ENCODE assay signal across 8 cellular contexts in the genomic region with DNA sequence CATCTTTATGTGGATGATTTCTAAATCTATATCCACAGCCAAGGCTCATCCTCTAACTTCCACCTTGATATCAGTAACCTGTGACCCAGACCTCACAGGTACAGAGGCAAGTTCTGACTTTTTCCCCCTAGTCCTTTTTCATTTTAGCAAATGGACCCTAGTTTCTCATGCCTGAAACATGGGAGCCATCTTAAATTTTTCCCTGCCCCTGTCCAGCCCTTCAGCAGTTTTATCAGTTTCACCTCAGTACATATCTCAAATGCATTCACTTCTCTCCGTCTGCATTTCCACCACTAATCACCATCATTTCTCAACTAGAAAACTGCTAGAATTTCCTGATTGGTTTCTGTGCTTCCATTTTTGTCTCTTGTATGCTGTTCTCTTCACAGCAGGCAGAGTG.
"Had no signal": no experiment of that assay in that cellular context is flagged by ENCODE, and none has a peak within 500 bp of the region (broad histone marks: within the 10 kb centered on the region; RNA-seq: fewer than 3 reads in every experiment).

No MANE protein-coding gene starts in this region.

- H3K9me3 Mint-ChIP-seq: GM23338, H9 had no signal

- H3K27ac Mint-ChIP-seq: GM23338, H9 had no signal

- DNase-seq: H9, HCEC 1CT, IMR-90, KG1 had no signal

- H3K4me3 Mint-ChIP-seq: GM23338, H9 had no signal

- H2AFZ ChIP-seq: GM23338 had no signal

- FAIRE-seq: H1, H54, HTR-8/SVneo had no signal

- H3K4me3 ChIP-seq: GM23338 had no signal

- H3K4me2 ChIP-seq: GM23338 had no signal

- ATAC-seq: GM23338 had no signal
